17 cellular contexts compared by ENCODE assay signal in genomic region chr20:51961964-51962761, GRCh38.
A peak's percentile ranks its signal among the peaks of the same experiment; 100 is the strongest.
DNase-seq lines count a peak whose midpoint lies in the region; ATAC-seq, FAIRE-seq and TF ChIP-seq lines count a peak whose summit lies in the region.
"Had no signal": no experiment of that assay in that cellular context is flagged by ENCODE, and none has a peak within 500 bp of the region (broad histone marks: within the 10 kb centered on the region; RNA-seq: fewer than 3 reads in every experiment).

No MANE protein-coding gene starts in this region.

- no peaks in the 10 kb centered on the region for H3K79me2 ChIP-seq in hepatocyte

- H4K20me1 ChIP-seq in hepatocyte (ENCODE audit: insufficient read depth, poor library complexity, severe bottlenecking): no peaks in the 10 kb centered on the region

- H3K36me3 ChIP-seq in hepatocyte (replicated peaks; ENCODE audit: insufficient read depth, low read depth) (no peaks in the 10 kb centered on the region), rectal smooth muscle tissue (ENCODE audit: control insufficient read depth, insufficient read depth, low read length) (no peaks in the 10 kb centered on the region)
- H3K36me3 ChIP-seq: left ventricle myocardium inferior, ovary, vagina had no signal

- H3K27ac ChIP-seq in hepatocyte (no peak overlapping the region), rectal smooth muscle tissue (ENCODE audit: low read depth, low read length) (no peak overlapping the region), RWPE1 (no peak overlapping the region)
- H3K27ac ChIP-seq: left ventricle myocardium inferior, ovary, vagina had no signal

- H3K4me3 ChIP-seq in hepatocyte (no peak overlapping the region), rectal smooth muscle tissue (ENCODE audit: low read length) (peak overlapping the region; percentile 26)
- H3K4me3 ChIP-seq: left ventricle myocardium inferior, ovary, vagina had no signal

- no peak overlapping the region for H3K9ac ChIP-seq in rectal smooth muscle tissue (ENCODE audit: low read length)

- peak overlapping the region; percentile 55 for H3K4me2 ChIP-seq in hepatocyte

- H3K9me2 ChIP-seq in hepatocyte (replicated peaks; ENCODE audit: insufficient read depth): no peaks in the 10 kb centered on the region

- peak overlapping the region; percentile 54 for H2AFZ ChIP-seq in hepatocyte

- 42% methylated on average over 11 of the region's 11 CpGs for WGBS in hepatocyte (ENCODE audit: low lambda C conversion rate, missing lambda C conversion rate)

- H3K27me3 ChIP-seq in hepatocyte: no peaks in the 10 kb centered on the region
- no peaks in the 10 kb centered on the region for H3K27me3 ChIP-seq in rectal smooth muscle tissue (ENCODE audit: control insufficient read depth, insufficient read depth, low read length)
- H3K27me3 ChIP-seq: ovary, vagina had no signal

- peak; percentile 79 for FAIRE-seq in HTR-8/SVneo (lab: Jason Lieb, UNC)

- CTCF ChIA-PET in RWPE1 (lab: Yijun Ruan, JAX): interaction anchor here (0.5 kb wide), 1 partner anchor 82 kb away, joined by 3 read pairs; no protein-coding TSS in a partner anchor

- peaks cover 22% of the 10 kb centered on the region for H3K4me1 ChIP-seq in hepatocyte (ENCODE audit: insufficient read depth)
- H3K4me1 ChIP-seq in rectal smooth muscle tissue (ENCODE audit: control insufficient read depth, insufficient read depth, low read length): no peaks in the 10 kb centered on the region
- H3K4me1 ChIP-seq: vagina had no signal

- no peak for TF ChIP-seq CTCF in hepatocyte (IDR thresholded peaks at IDR 0.05; ENCODE audit: poor library complexity)
- TF ChIP-seq CTCF in RWPE1 (conservative IDR thresholded peaks at IDR 0.05; ENCODE audit: low read depth): no peak

- no peaks in the 10 kb centered on the region for H3K9me3 ChIP-seq in hepatocyte (ENCODE audit: low read depth)
- H3K9me3 ChIP-seq: left ventricle myocardium inferior, ovary, vagina had no signal

- no peak for ATAC-seq in HG02938 (IDR thresholded peaks at IDR 0.05; ENCODE audit: unreplicated experiment)
- ATAC-seq in GM21576 (IDR thresholded peaks at IDR 0.05; ENCODE audit: unreplicated experiment): no peak
- ATAC-seq: esophagus mucosa, T-helper 17 cell had no signal

- POLR2A ChIA-PET in RWPE1 (lab: Yijun Ruan, JAX; ENCODE audit: low non-redundant PET): no interaction called here

- DNase-seq in HTR-8/SVneo (ENCODE audit: insufficient read length, low spot score): no peak
- DNase-seq in NCI-H748 treated with DMSO at 0.1 percent for 48 hours (lab: John Stamatoyannopoulos, UW): peak; percentile 6
- no peak for DNase-seq in hepatocyte (ENCODE audit: low spot score)
- DNase-seq in RWPE1 (ENCODE audit: low spot score): no peak
- DNase-seq: activated CD8-positive, alpha-beta memory T cell treated with anti-CD3 and anti-CD28 coated beads for 24 hours; AML-193; left ventricle myocardium inferior; NCI-H1436 treated with DMSO at 0.1 percent for 48 hours; NCI-H446; ovary; SHP77 treated with DMSO at 0.1 percent for 48 hours; T-helper 17 cell had no signal
